Comparison of ENCODE assay signal across 22 cellular contexts in the genomic region with DNA sequence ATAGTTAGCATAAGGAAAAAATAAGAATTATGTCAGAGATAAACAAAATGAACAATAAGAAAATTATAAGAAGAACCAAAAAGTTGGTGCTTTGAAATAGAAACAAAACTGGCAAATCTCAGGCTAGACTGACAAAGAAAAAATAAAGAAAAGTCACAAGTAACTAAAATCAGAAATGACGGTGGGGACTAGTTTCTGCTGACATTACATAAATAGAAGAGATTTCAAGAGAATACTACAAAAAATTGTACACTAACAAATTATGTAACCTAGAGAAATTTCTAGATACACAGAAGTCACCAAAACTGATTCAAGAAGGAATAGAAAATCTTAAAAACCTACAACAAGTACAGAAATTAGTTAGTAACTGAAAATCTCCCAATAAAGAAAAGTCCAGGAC.
DNase-seq lines count a peak whose midpoint lies in the region; ATAC-seq, FAIRE-seq and TF ChIP-seq lines count a peak whose summit lies in the region.
"Had no signal": no experiment of that assay in that cellular context is flagged by ENCODE, and none has a peak within 500 bp of the region (broad histone marks: within the 10 kb centered on the region; RNA-seq: fewer than 3 reads in every experiment).

No MANE protein-coding gene starts in this region.

- TF ChIP-seq EP300 in HepG2 (IDR thresholded peaks at IDR 0.05; ENCODE audit: low read depth in 2 of 2, low read length in 2 of 2) (no peak), HepG2 (CRISPR knock-in tag; IDR thresholded peaks at IDR 0.05; ENCODE audit: borderline replicate concordance) (no peak)

- H3K9me3 ChIP-seq in HepG2 (ENCODE audit: low read length) (no peaks in the 10 kb centered on the region), right lobe of liver (no peaks in the 10 kb centered on the region), T-helper 17 cell (ENCODE audit: control insufficient read depth, low read length, poor library complexity, severe bottlenecking) (no peaks in the 10 kb centered on the region), endodermal cell (ENCODE audit: control insufficient read depth, low read length) (no peaks in the 10 kb centered on the region)
- H3K9me3 ChIP-seq: BE2C, BLaER1 had no signal

- no peak for TF ChIP-seq CTCF in HepG2 (CRISPR knock-in tag; IDR thresholded peaks at IDR 0.05)
- no peak for TF ChIP-seq CTCF in right lobe of liver (IDR thresholded peaks at IDR 0.05)
- no peak for TF ChIP-seq CTCF in endodermal cell (conservative IDR thresholded peaks at IDR 0.05)

- no peak overlapping the region for H3K9ac ChIP-seq in HepG2 (ENCODE audit: insufficient read depth, low read depth, low read length)
- H3K9ac ChIP-seq in endodermal cell (ENCODE audit: extremely low read depth, low read length, poor library complexity, severe bottlenecking) = no peak overlapping the region
- H3K9ac ChIP-seq: BLaER1 had no signal

- no peaks in the 10 kb centered on the region for H3K36me3 Mint-ChIP-seq in T-helper 17 cell (ENCODE audit: low read depth)
- H3K36me3 Mint-ChIP-seq in endodermal cell (ENCODE audit: low read depth) = no peaks in the 10 kb centered on the region
- H3K36me3 Mint-ChIP-seq: CD14-positive monocyte; CD4-positive, alpha-beta memory T cell; CD4-positive, CD25-positive, alpha-beta regulatory T cell; CD8-positive, alpha-beta memory T cell had no signal

- TF ChIP-seq RAD21 in HepG2 (CRISPR knock-in tag; IDR thresholded peaks at IDR 0.05) = no peak

- in situ Hi-C loops in HepG2 (cut with HindIII; ENCODE audit: extremely low pct_ligation_motif_present, low pct_unique_long_range_greater_than_20kb) = no loop called here

- no peak overlapping the region for H3K27ac Mint-ChIP-seq in T-helper 17 cell
- peak overlapping the region; percentile 44 for H3K27ac Mint-ChIP-seq in endodermal cell
- H3K27ac Mint-ChIP-seq: CD14-positive monocyte; CD4-positive, alpha-beta memory T cell; CD4-positive, CD25-positive, alpha-beta regulatory T cell; CD8-positive, alpha-beta memory T cell had no signal

- H3K27ac ChIP-seq in HepG2 (ENCODE audit: extremely low read length, insufficient read depth, low read length) (no peak overlapping the region), right lobe of liver (no peak overlapping the region), endodermal cell (ENCODE audit: low read depth, low read length) (no peak overlapping the region)
- H3K27ac ChIP-seq: 22Rv1, BLaER1 had no signal

- H3K4me1 ChIP-seq in HepG2 (ENCODE audit: insufficient read depth, low read length) (peaks cover 6% of the 10 kb centered on the region; the same call in 1 of the 2 replicates), right lobe of liver (no peaks in the 10 kb centered on the region), endodermal cell (ENCODE audit: control insufficient read depth, insufficient read depth, low read length) (no peaks in the 10 kb centered on the region)
- H3K4me1 ChIP-seq: BE2C had no signal

- WGBS in HepG2 (ENCODE audit: low lambda C conversion rate) = 3% methylated on average over 1 of the region's 1 CpG
- 89% methylated on average over 1 of the region's 1 CpG for WGBS in right lobe of liver (ENCODE audit: insufficient coverage, low coverage, low lambda C conversion rate, missing lambda C conversion rate)
- WGBS in endodermal cell (ENCODE audit: insufficient coverage in 1 of 2, insufficient read length in 1 of 2), 2 experiments = 100% methylated on average over 1 of the region's 1 CpG; no CpG with 5 or more reads in 1 of the 2 experiments

- H3K4me3 Mint-ChIP-seq in T-helper 17 cell (peak overlapping the region; percentile 28), endodermal cell (no peak overlapping the region)
- H3K4me3 Mint-ChIP-seq: CD14-positive monocyte; CD4-positive, alpha-beta memory T cell; CD4-positive, CD25-positive, alpha-beta regulatory T cell; CD8-positive, alpha-beta memory T cell had no signal

- H3K27me3 Mint-ChIP-seq in T-helper 17 cell (peaks cover under 1% of the 10 kb centered on the region), endodermal cell (ENCODE audit: insufficient read depth) (no peaks in the 10 kb centered on the region)
- H3K27me3 Mint-ChIP-seq: CD4-positive, CD25-positive, alpha-beta regulatory T cell had no signal

- H3K27me3 ChIP-seq in HepG2 (ENCODE audit: control insufficient read depth in 1 of 2, insufficient read depth in 2 of 2, low read length in 2 of 2) (no peaks in the 10 kb centered on the region), right lobe of liver (peaks cover 0 to 4% of the 10 kb centered on the region in 2 donors), endodermal cell (ENCODE audit: control insufficient read depth, insufficient read depth, low read length, poor library complexity, severe bottlenecking) (no peaks in the 10 kb centered on the region)
- H3K27me3 ChIP-seq: BE2C, BLaER1 had no signal

- H2AFZ ChIP-seq in HepG2 (ENCODE audit: low read length) = no peak overlapping the region

- H3K4me1 Mint-ChIP-seq in T-helper 17 cell (no peaks in the 10 kb centered on the region), endodermal cell (no peaks in the 10 kb centered on the region)
- H3K4me1 Mint-ChIP-seq: CD14-positive monocyte; CD4-positive, alpha-beta memory T cell; CD4-positive, CD25-positive, alpha-beta regulatory T cell; CD8-positive, alpha-beta memory T cell had no signal

- no peak overlapping the region for H3K4me3 ChIP-seq in HepG2 (replicated peaks in 1 of 3; ENCODE audit: insufficient read depth in 1 of 3, low read depth in 2 of 3, low read length in 3 of 3)
- no peak overlapping the region for H3K4me3 ChIP-seq in right lobe of liver
- no peak overlapping the region for H3K4me3 ChIP-seq in endodermal cell (ENCODE audit: low read length)
- H3K4me3 ChIP-seq: BLaER1 had no signal

- no peak overlapping the region for H3K4me2 ChIP-seq in HepG2 (ENCODE audit: low read depth, low read length)
- H3K4me2 ChIP-seq: BLaER1 had no signal

- DNase-seq in HepG2 (ENCODE audit: low spot score) (no peak), right lobe of liver (no peak), T-helper 17 cell (no peak), endodermal cell (no peak), D341Med (ENCODE audit: low spot score) (no peak), Right ventricle myocardium inferior (ENCODE audit: missing footprints) (no peak)
- DNase-seq: ACHN; BE2C; C1 segment of cervical spinal cord; CD4-positive, alpha-beta memory T cell; CD4-positive, CD25-positive, alpha-beta regulatory T cell; CD8-positive, alpha-beta memory T cell; COR-L47; DMS79 treated with DMSO at 0.1 percent for 48 hours; GF-D8 had no signal

- FAIRE-seq in HepG2 (lab: Jason Lieb, UNC) = no peak
- FAIRE-seq: D721Med, G401.6, GM12891, GM19239 had no signal

- no peaks in the 10 kb centered on the region for H3K9me3 Mint-ChIP-seq in endodermal cell
- H3K9me3 Mint-ChIP-seq: CD4-positive, alpha-beta memory T cell had no signal

- BruUV-seq in HepG2 (replicated peaks; lab: Mats Ljungman, UMichigan) = no TSS peak

- H3K36me3 ChIP-seq in HepG2 (replicated peaks in 1 of 2; ENCODE audit: control insufficient read depth in 1 of 2, insufficient read depth in 2 of 2, low read length in 2 of 2) (no peaks in the 10 kb centered on the region), right lobe of liver (no peaks in the 10 kb centered on the region), endodermal cell (ENCODE audit: control insufficient read depth, insufficient read depth, low read length) (no peaks in the 10 kb centered on the region)
- H3K36me3 ChIP-seq: BE2C, BLaER1 had no signal

- intact Hi-C loops in HepG2 (cut with micrococcal nuclease; ENCODE audit: unreplicated experiment) (no loop called here), right lobe of liver (cut with DNase I) (no loop called here), Right ventricle myocardium inferior (cut with DNase I) (no loop called here)

- POLR2A ChIA-PET in HepG2 (lab: Yijun Ruan, JAX) = no interaction called here

- no peak for TF ChIP-seq POLR2A in HepG2 (IDR thresholded peaks at IDR 0.05; ENCODE audit: insufficient read depth in 1 of 2, low read depth in 2 of 2, low read length in 2 of 2)
- TF ChIP-seq POLR2A in right lobe of liver (IDR thresholded peaks at IDR 0.05) = no peak

- CTCF ChIA-PET in HepG2 (lab: Yijun Ruan, JAX; ENCODE audit: low intra/inter-chr PET ratio, low total read pairs) = no interaction called here

- H3K79me2 ChIP-seq in HepG2 (ENCODE audit: insufficient read depth, low read length) = no peaks in the 10 kb centered on the region

- H4K20me1 ChIP-seq in HepG2 (ENCODE audit: insufficient read depth, low read length) = no peaks in the 10 kb centered on the region
- H4K20me1 ChIP-seq: BLaER1 had no signal

- ATAC-seq in HepG2 = no peak
- no peak for ATAC-seq in right lobe of liver
- ATAC-seq in T-helper 17 cell = no peak
- ATAC-seq in Right ventricle myocardium inferior = no peak

TF ChIP-seq in HepG2, 621 proteins besides CTCF, POLR2A, EP300 and RAD21:
- TF ChIP-seq ZNF549 (CRISPR knock-in tag; IDR thresholded peaks at IDR 0.05) = no peak
- peak; percentile 59 to 86; a peak in 3 of 4 replicates for TF ChIP-seq MAFK (conservative IDR thresholded peaks at IDR 0.05 in 1 of 2, IDR thresholded peaks at IDR 0.05 in 1 of 2; ENCODE audit: low read length in 2 of 2)
- no peak for TF ChIP-seq HNRNPUL1 (IDR thresholded peaks at IDR 0.05; ENCODE audit: low read depth, low read length)
- TF ChIP-seq MAFF (IDR thresholded peaks at IDR 0.05; ENCODE audit: low read depth, low read length) = peak; percentile 77
- no peak for TF ChIP-seq NFE2L1 (CRISPR knock-in tag; IDR thresholded peaks at IDR 0.05; ENCODE audit: borderline replicate concordance)
- TF ChIP-seq, protein P1, sequence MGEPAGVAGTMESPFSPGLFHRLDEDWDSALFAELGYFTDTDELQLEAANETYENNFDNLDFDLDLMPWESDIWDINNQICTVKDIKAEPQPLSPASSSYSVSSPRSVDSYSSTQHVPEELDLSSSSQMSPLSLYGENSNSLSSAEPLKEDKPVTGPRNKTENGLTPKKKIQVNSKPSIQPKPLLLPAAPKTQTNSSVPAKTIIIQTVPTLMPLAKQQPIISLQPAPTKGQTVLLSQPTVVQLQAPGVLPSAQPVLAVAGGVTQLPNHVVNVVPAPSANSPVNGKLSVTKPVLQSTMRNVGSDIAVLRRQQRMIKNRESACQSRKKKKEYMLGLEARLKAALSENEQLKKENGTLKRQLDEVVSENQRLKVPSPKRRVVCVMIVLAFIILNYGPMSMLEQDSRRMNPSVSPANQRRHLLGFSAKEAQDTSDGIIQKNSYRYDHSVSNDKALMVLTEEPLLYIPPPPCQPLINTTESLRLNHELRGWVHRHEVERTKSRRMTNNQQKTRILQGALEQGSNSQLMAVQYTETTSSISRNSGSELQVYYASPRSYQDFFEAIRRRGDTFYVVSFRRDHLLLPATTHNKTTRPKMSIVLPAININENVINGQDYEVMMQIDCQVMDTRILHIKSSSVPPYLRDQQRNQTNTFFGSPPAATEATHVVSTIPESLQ (CRISPR knock-in tag; conservative IDR thresholded peaks at IDR 0.05) = no peak
